8 cellular contexts compared by ENCODE assay signal in genomic region chr11:843086-843704, GRCh38. TPM values are rescaled to one million over a fixed set of nuclear protein-coding genes. Genes with fewer than 3 reads are reported as not detected.
A peak's percentile ranks its signal among the peaks of the same experiment; 100 is the strongest.
DNase-seq lines count a peak whose midpoint lies in the region; ATAC-seq, FAIRE-seq and TF ChIP-seq lines count a peak whose summit lies in the region.

No MANE protein-coding gene starts in this region.

- H3K4me3 ChIP-seq in Loucy (ENCODE audit: low read length, poor library complexity, severe bottlenecking) (peak overlapping the region; percentile 97), endothelial cell of umbilical vein (replicated peaks in 1 of 3; ENCODE audit: insufficient read depth in 1 of 3, low read depth in 1 of 3, low read length in 3 of 3) (peak overlapping the region; percentile 63 to 95 (median 94)), pancreas (peak overlapping the region; percentile 69 to 92 (median 79))

- TF ChIP-seq CTCF in Loucy (conservative IDR thresholded peaks at IDR 0.05; ENCODE audit: low read length), result no peak; the same call in 1 of the 2 replicates
- peak in 1 of 2 donors; percentile 22 for TF ChIP-seq CTCF in endothelial cell of umbilical vein (IDR thresholded peaks at IDR 0.05; ENCODE audit: extremely low read depth in 1 of 2, insufficient read depth in 1 of 2, low read depth in 1 of 2, low read length in 2 of 2)
- no peak for TF ChIP-seq CTCF in pancreas (IDR thresholded peaks at IDR 0.05)

- no peaks in the 10 kb centered on the region for H3K9me1 ChIP-seq in endothelial cell of umbilical vein (replicated peaks; ENCODE audit: control insufficient read depth, extremely low read depth, insufficient read depth, low read length)

- TF ChIP-seq POLR2A in endothelial cell of umbilical vein (IDR thresholded peaks at IDR 0.05; ENCODE audit: low read depth, low read length), result no peak

- peak overlapping the region; percentile 79 for H3K4me2 ChIP-seq in Loucy (ENCODE audit: low read depth, low read length, poor library complexity, severe bottlenecking)
- peak overlapping the region; percentile 82 for H3K4me2 ChIP-seq in endothelial cell of umbilical vein (ENCODE audit: insufficient read depth, low read length)

- FAIRE-seq in endothelial cell of umbilical vein (lab: Jason Lieb, UNC) (no peak), pancreas (lab: Jason Lieb, UNC) (no peak)

- H3K27ac ChIP-seq in endothelial cell of umbilical vein (ENCODE audit: insufficient read depth, low read depth, low read length) (peak overlapping the region; percentile 83), pancreas (peak overlapping the region; percentile 83 to 93 (median 92))

- H2AFZ ChIP-seq in Loucy (ENCODE audit: low read length) (peak overlapping the region; percentile 99), endothelial cell of umbilical vein (ENCODE audit: low read depth, low read length) (no peak overlapping the region)

- POLR2A ChIA-PET in endothelial cell of umbilical vein (lab: Charles Lee), result interaction anchor here (1.4 to 4.1 kb wide), 4 partner anchors 9 to 34 kb away, joined by 5 to 28 read pairs (median 17); partner anchors contain the start of genes CD151, PNPLA2 and RPLP2

- intact Hi-C loops in endothelial cell of umbilical vein (cut with micrococcal nuclease) (no loop called here), pancreas (cut with DNase I) (no loop called here)

- no peaks in the 10 kb centered on the region for H3K27me3 ChIP-seq in Loucy (ENCODE audit: insufficient read depth, low read length, poor library complexity, severe bottlenecking)
- no peaks in the 10 kb centered on the region for H3K27me3 ChIP-seq in endothelial cell of umbilical vein (ENCODE audit: control insufficient read depth in 2 of 2, insufficient read depth in 2 of 2, low read length in 2 of 2)
- H3K27me3 ChIP-seq in pancreas, result no peaks in the 10 kb centered on the region

- H3K9me3 ChIP-seq in Loucy (ENCODE audit: insufficient read depth, low read depth, low read length), result no peaks in the 10 kb centered on the region
- no peaks in the 10 kb centered on the region for H3K9me3 ChIP-seq in endothelial cell of umbilical vein (replicated peaks; ENCODE audit: control insufficient read depth, insufficient read depth, low read length)
- no peaks in the 10 kb centered on the region for H3K9me3 ChIP-seq in pancreas

- peak overlapping the region; percentile 88 for H3K9ac ChIP-seq in Loucy (ENCODE audit: low read depth, low read length, poor library complexity, severe bottlenecking)
- peak overlapping the region; percentile 92 for H3K9ac ChIP-seq in endothelial cell of umbilical vein (replicated peaks; ENCODE audit: extremely low read depth, insufficient read depth, low read length)

- 0 to 1% methylated on average over 42 to 52 of the region's 52 CpGs for WGBS in pancreas, 2 donors

- H4K20me1 ChIP-seq in Loucy (ENCODE audit: insufficient read depth, low read length, poor library complexity, severe bottlenecking) (peaks cover 28% of the 10 kb centered on the region), endothelial cell of umbilical vein (replicated peaks; ENCODE audit: control insufficient read depth, extremely low read depth, insufficient read depth, low read length) (no peaks in the 10 kb centered on the region)

- peaks cover 49% of the 10 kb centered on the region for H3K4me1 ChIP-seq in Loucy (ENCODE audit: insufficient read depth, low read length, poor library complexity, severe bottlenecking)
- H3K4me1 ChIP-seq in endothelial cell of umbilical vein (ENCODE audit: control insufficient read depth, extremely low read depth, insufficient read depth, low read length), result peaks cover 38% of the 10 kb centered on the region
- H3K4me1 ChIP-seq in pancreas, result peaks cover 4 to 30% (median 26%) of the 10 kb centered on the region in 3 donors

- CTCF ChIA-PET in endothelial cell of umbilical vein (lab: Charles Lee), result interaction anchor here (1.2 to 3.3 kb wide), 4 partner anchors 9 to 208 kb away, joined by 6 to 19 read pairs (median 8); partner anchors contain the start of genes AP2A2 and CD151

- ATAC-seq in pancreas, result peak in 1 of 4 donors; percentile 0
- no peak for ATAC-seq in GM19452 (IDR thresholded peaks at IDR 0.05; ENCODE audit: unreplicated experiment)

- dilution Hi-C loops in endothelial cell of umbilical vein (cut with MboI; ENCODE audit: extremely low pct_ligation_motif_present, low sequenced_read_pairs), result no loop called here

- no TSS peak for BruUV-seq in endothelial cell of umbilical vein (replicated peaks; lab: Mats Ljungman, UMichigan)

- H3K9me2 ChIP-seq in Loucy (replicated peaks; ENCODE audit: low read depth, low read length), result no peaks in the 10 kb centered on the region

- H3K79me2 ChIP-seq in Loucy (ENCODE audit: insufficient read depth, low read length) (peaks cover 31% of the 10 kb centered on the region), endothelial cell of umbilical vein (ENCODE audit: control insufficient read depth, insufficient read depth, low read length) (peaks cover 45% of the 10 kb centered on the region)

- no peaks in the 10 kb centered on the region for H3F3A ChIP-seq in Loucy (ENCODE audit: low read depth)

- peaks cover 13% of the 10 kb centered on the region; the same call in 1 of the 2 replicates for H3K36me3 ChIP-seq in Loucy (ENCODE audit: insufficient read depth, low read length)
- H3K36me3 ChIP-seq in endothelial cell of umbilical vein (ENCODE audit: control insufficient read depth in 2 of 2, extremely low read depth in 1 of 2, insufficient read depth in 2 of 2, low read length in 2 of 2), result peaks cover 13 to 21% of the 10 kb centered on the region in 2 experiments
- peaks cover 0 to 25% (median 12%) of the 10 kb centered on the region in 3 donors for H3K36me3 ChIP-seq in pancreas

- DNase-seq in NCI-H1417 (lab: John Stamatoyannopoulos, UW) (peak in 2 of 3 experiments; percentile 40 to 57), NCI-H1417 treated with DMSO at 0.1 percent for 48 hours (lab: John Stamatoyannopoulos, UW) (no peak), endothelial cell of umbilical vein (ENCODE audit: low read depth, low spot score) (peak; percentile 30), pancreas (peak in 1 of 6 donors; percentile 52), HCEC 1CT (no peak), NCI-H82 (lab: John Stamatoyannopoulos, UW) (no peak)

RNA-seq across cellular contexts. Expression of gene TSPAN4, which starts 0.5 kb away (rescaled TPM):
- total RNA-seq in endothelial cell of umbilical vein, result 86.5 and 114 TPM in 2 replicates
- 199 and 238 TPM in 2 replicates for polyA plus RNA-seq in endothelial cell of umbilical vein
- 107 and 141 TPM in 2 replicates for polyA plus RNA-seq in endothelial cell of umbilical vein (2011; cell fraction: cytosol; rRNA removed)
- 144 and 156 TPM in 2 replicates for polyA plus RNA-seq in endothelial cell of umbilical vein (2011; cell fraction: nucleus; rRNA removed)
- polyA plus RNA-seq in endothelial cell of umbilical vein (2012), result 66.0 and 93.8 TPM in 2 replicates
- polyA minus RNA-seq in endothelial cell of umbilical vein, result 54.1 and 62.2 TPM in 2 replicates
- polyA minus RNA-seq in endothelial cell of umbilical vein (2011; cell fraction: cytosol; rRNA and poly(A)+ RNA removed), result 31.0 TPM
- polyA minus RNA-seq in endothelial cell of umbilical vein (2011; cell fraction: nucleus; rRNA and poly(A)+ RNA removed), result 24.6 and 31.0 TPM in 2 replicates
- 10 to 100 TPM; 15.3 to 25.0 (median 18.8) TPM for total RNA-seq in pancreas
- polyA plus RNA-seq in pancreas, result 10 to 100 TPM; 44.0 to 67.2 TPM

RNA-seq across cellular contexts. Expression of gene POLR2L, which starts 0.9 kb away (rescaled TPM):
- total RNA-seq in endothelial cell of umbilical vein (252 and 259 TPM in 2 replicates), pancreas (10 to 100 TPM; 62.9 to 98.8 (median 68.9) TPM)
- polyA plus RNA-seq in endothelial cell of umbilical vein (146 and 173 TPM in 2 replicates), pancreas (100 to 1,000 TPM in 1 of 2 donors, 10 to 100 TPM in 1; 64.7 to 110 TPM)
- 112 and 129 TPM in 2 replicates for polyA plus RNA-seq in endothelial cell of umbilical vein (2011; cell fraction: cytosol; rRNA removed)
- 35.2 and 49.7 TPM in 2 replicates for polyA plus RNA-seq in endothelial cell of umbilical vein (2011; cell fraction: nucleus; rRNA removed)
- 545 and 624 TPM in 2 replicates for polyA plus RNA-seq in endothelial cell of umbilical vein (2012)
- polyA minus RNA-seq in endothelial cell of umbilical vein, result 170 and 227 TPM in 2 replicates
- polyA minus RNA-seq in endothelial cell of umbilical vein (2011; cell fraction: cytosol; rRNA and poly(A)+ RNA removed), result 156 TPM
- polyA minus RNA-seq in endothelial cell of umbilical vein (2011; cell fraction: nucleus; rRNA and poly(A)+ RNA removed), result 39.6 and 67.8 TPM in 2 replicates

RNA-seq across cellular contexts. Expression of gene CD151, which starts 10.4 kb away (rescaled TPM):
- total RNA-seq in endothelial cell of umbilical vein (515 and 605 TPM in 2 replicates), pancreas (100 to 1,000 TPM; 163 to 278 (median 233) TPM)
- polyA plus RNA-seq in endothelial cell of umbilical vein (1,090 and 1,522 TPM in 2 replicates), pancreas (100 to 1,000 TPM; 256 to 351 TPM)
- polyA plus RNA-seq in endothelial cell of umbilical vein (2011; cell fraction: cytosol; rRNA removed), result 804 and 813 TPM in 2 replicates
- 543 and 618 TPM in 2 replicates for polyA plus RNA-seq in endothelial cell of umbilical vein (2011; cell fraction: nucleus; rRNA removed)
- polyA plus RNA-seq in endothelial cell of umbilical vein (2012), result 576 and 824 TPM in 2 replicates
- polyA minus RNA-seq in endothelial cell of umbilical vein, result 701 and 743 TPM in 2 replicates
- 81.2 TPM for polyA minus RNA-seq in endothelial cell of umbilical vein (2011; cell fraction: cytosol; rRNA and poly(A)+ RNA removed)
- polyA minus RNA-seq in endothelial cell of umbilical vein (2011; cell fraction: nucleus; rRNA and poly(A)+ RNA removed), result 148 and 185 TPM in 2 replicates

RNA-seq across cellular contexts. Expression of gene CRACR2B, which starts 15.5 kb away (rescaled TPM):
- total RNA-seq in endothelial cell of umbilical vein (8.4 and 9.7 TPM in 2 replicates), pancreas (100 to 1,000 TPM in 4 of 6 donors, 10 to 100 TPM in 2; 60.6 to 140 (median 108) TPM)
- polyA plus RNA-seq in endothelial cell of umbilical vein (9.3 and 10.7 TPM in 2 replicates), pancreas (100 to 1,000 TPM; 263 to 378 TPM)
- polyA plus RNA-seq in endothelial cell of umbilical vein (2011; cell fraction: cytosol; rRNA removed), result 3.5 and 5.6 TPM in 2 replicates
- polyA plus RNA-seq in endothelial cell of umbilical vein (2011; cell fraction: nucleus; rRNA removed), result 31.3 and 33.1 TPM in 2 replicates
- polyA plus RNA-seq in endothelial cell of umbilical vein (2012), result 1.2 and 3.3 TPM in 2 replicates
- polyA minus RNA-seq in endothelial cell of umbilical vein, result 1.3 and 2.3 TPM in 2 replicates
- 5.3 TPM for polyA minus RNA-seq in endothelial cell of umbilical vein (2011; cell fraction: cytosol; rRNA and poly(A)+ RNA removed)
- 3.1 and 7.7 TPM in 2 replicates for polyA minus RNA-seq in endothelial cell of umbilical vein (2011; cell fraction: nucleus; rRNA and poly(A)+ RNA removed)

RNA-seq across cellular contexts. Expression of gene PNPLA2, which starts 24.5 kb away (rescaled TPM):
- 75.6 and 83.0 TPM in 2 replicates for total RNA-seq in endothelial cell of umbilical vein
- 73.1 and 80.3 TPM in 2 replicates for polyA plus RNA-seq in endothelial cell of umbilical vein
- 32.9 and 45.8 TPM in 2 replicates for polyA plus RNA-seq in endothelial cell of umbilical vein (2011; cell fraction: cytosol; rRNA removed)
- 257 and 355 TPM in 2 replicates for polyA plus RNA-seq in endothelial cell of umbilical vein (2011; cell fraction: nucleus; rRNA removed)
- 44.9 and 69.9 TPM in 2 replicates for polyA plus RNA-seq in endothelial cell of umbilical vein (2012)
- polyA minus RNA-seq in endothelial cell of umbilical vein, result 41.3 and 67.7 TPM in 2 replicates
- 38.2 TPM for polyA minus RNA-seq in endothelial cell of umbilical vein (2011; cell fraction: cytosol; rRNA and poly(A)+ RNA removed)
- 80.4 and 131 TPM in 2 replicates for polyA minus RNA-seq in endothelial cell of umbilical vein (2011; cell fraction: nucleus; rRNA and poly(A)+ RNA removed)
- 100 to 1,000 TPM in 1 of 6 donors, 10 to 100 TPM in 5; 59.1 to 109 (median 82.1) TPM for total RNA-seq in pancreas
- polyA plus RNA-seq in pancreas, result 100 to 1,000 TPM; 233 to 234 TPM

Comparison
In these comparisons a context has a peak if more than half of its experiments do, and no peak if none do; other contexts are left out.
1. DNase-seq: peak in NCI-H1417 (2 of 3) and endothelial cell of umbilical vein (single experiment); none in NCI-H1417 treated with DMSO at 0.1 percent for 48 hours (single experiment), HCEC 1CT (single experiment) and NCI-H82 (single experiment).
2. Peak in every context shown above with its lines, with median percentiles within 50 percentile points of each other: H3K4me3 ChIP-seq.